ENCODE assay signal across 13 cellular contexts in genomic region chr10:58086144-58086762, GRCh38.
DNase-seq lines count a peak whose midpoint lies in the region; ATAC-seq and TF ChIP-seq lines count a peak whose summit lies in the region.
"Had no signal": no experiment of that assay in that cellular context is flagged by ENCODE, and none has a peak within 500 bp of the region (broad histone marks: within the 10 kb centered on the region; RNA-seq: fewer than 3 reads in every experiment).

No MANE protein-coding gene starts in this region.

- peaks cover 0 to 5% (median 0%) of the 10 kb centered on the region in 7 donors for H3K9me3 Mint-ChIP-seq in CD14-positive monocyte

- no peaks in the 10 kb centered on the region for H3K36me3 Mint-ChIP-seq in CD14-positive monocyte

- H3K4me1 Mint-ChIP-seq in CD14-positive monocyte = no peaks in the 10 kb centered on the region

- intact Hi-C loops in CD14-positive monocyte (cut with micrococcal nuclease) (no loop called here), A673 (cut with micrococcal nuclease; ENCODE audit: unreplicated experiment) (no loop called here)

- CTCF ChIA-PET in A673 (lab: Charles Lee) = no interaction called here

- POLR2A ChIA-PET in A673 (lab: Charles Lee; ENCODE audit: low non-redundant PET) = interaction anchor here (0.6 kb wide), 1 partner anchor 198 kb away, joined by 4 read pairs; no protein-coding TSS in a partner anchor

- H3K27ac Mint-ChIP-seq in CD14-positive monocyte = no peak overlapping the region

- TF ChIP-seq CTCF in CD14-positive monocyte (IDR thresholded peaks at IDR 0.05) = no peak
- TF ChIP-seq CTCF in A673 (conservative IDR thresholded peaks at IDR 0.05; ENCODE audit: low read depth, low read length) = no peak

- DNase-seq in DMS79 treated with DMSO at 0.1 percent for 48 hours (lab: John Stamatoyannopoulos, UW) (peak; percentile 7), SK-N-DZ (ENCODE audit: low spot score) (peak; percentile 86), CD14-positive monocyte (ENCODE audit: low spot score) (no peak), MV-4-11 (lab: John Stamatoyannopoulos, UW) (no peak), A673 (ENCODE audit: low spot score) (no peak)
- DNase-seq: H7, NCI-H1092, PC-9, T-helper 2 cell had no signal

- no peaks in the 10 kb centered on the region for H3K4me1 ChIP-seq in A673 (ENCODE audit: insufficient read depth, low read length, poor library complexity, severe bottlenecking)
- H3K4me1 ChIP-seq: BLaER1 treated with 17β-estradiol and CSF1 and Interleukin-3, amounts not matched to agents 10 nM and 100 nM had no signal

- no peak overlapping the region for H3K27ac ChIP-seq in A673 (ENCODE audit: low read depth, low read length, poor library complexity, severe bottlenecking)
- H3K27ac ChIP-seq: BLaER1 treated with 17β-estradiol and CSF1 and Interleukin-3, amounts not matched to agents 10 nM and 100 nM; PC-9 had no signal

- peak; percentile 67 for ATAC-seq in GM18907 (IDR thresholded peaks at IDR 0.05; ENCODE audit: unreplicated experiment)
- peak; percentile 47 for ATAC-seq in HG03060 (IDR thresholded peaks at IDR 0.05; ENCODE audit: low read depth, unreplicated experiment)
- ATAC-seq in GM19023 (IDR thresholded peaks at IDR 0.05; ENCODE audit: unreplicated experiment) = no peak

- H3K4me3 ChIP-seq in A673 (ENCODE audit: low read depth, low read length, poor library complexity, severe bottlenecking) = no peak overlapping the region
- H3K4me3 ChIP-seq: BLaER1 treated with 17β-estradiol and CSF1 and Interleukin-3, amounts not matched to agents 10 nM and 100 nM; PC-9 had no signal

- peaks cover 0 to 7% (median 3%) of the 10 kb centered on the region in 3 donors for H3K27me3 Mint-ChIP-seq in CD14-positive monocyte (ENCODE audit: low read depth in 3 of 3)

- no peaks in the 10 kb centered on the region for H3K36me3 ChIP-seq in A673 (ENCODE audit: insufficient read depth, low read length, poor library complexity, severe bottlenecking)
- H3K36me3 ChIP-seq: BLaER1 treated with 17β-estradiol and CSF1 and Interleukin-3, amounts not matched to agents 10 nM and 100 nM had no signal

- BruUV-seq in A673 (replicated peaks; lab: Mats Ljungman, UMichigan) = no TSS peak

- H3K4me3 Mint-ChIP-seq in CD14-positive monocyte = no peak overlapping the region

- no peaks in the 10 kb centered on the region for H3K27me3 ChIP-seq in A673 (replicated peaks; ENCODE audit: insufficient read depth, low read depth, low read length, poor library complexity)
- H3K27me3 ChIP-seq: BLaER1 treated with 17β-estradiol and CSF1 and Interleukin-3, amounts not matched to agents 10 nM and 100 nM had no signal

- no peaks in the 10 kb centered on the region for H3K9me3 ChIP-seq in A673 (ENCODE audit: low read depth, low read length, poor library complexity, severe bottlenecking)
- H3K9me3 ChIP-seq: BLaER1 treated with 17β-estradiol and CSF1 and Interleukin-3, amounts not matched to agents 10 nM and 100 nM had no signal

Comparison
In these comparisons a context has a peak if more than half of its experiments do, and no peak if none do; other contexts are left out.
1. DNase-seq: peak in DMS79 treated with DMSO at 0.1 percent for 48 hours (single experiment) and SK-N-DZ (single experiment); none in CD14-positive monocyte (single experiment), MV-4-11 (single experiment) and A673 (single experiment).